Comparison of ENCODE assay signal across 8 cellular contexts in genomic region chr11:46936138-46937110, GRCh38. TPM values are rescaled to one million over a fixed set of nuclear protein-coding genes. Genes with fewer than 3 reads are reported as not detected.
A peak's percentile ranks its signal among the peaks of the same experiment; 100 is the strongest.
DNase-seq lines count a peak whose midpoint lies in the region; ATAC-seq and TF ChIP-seq lines count a peak whose summit lies in the region.

A gene with protein sequence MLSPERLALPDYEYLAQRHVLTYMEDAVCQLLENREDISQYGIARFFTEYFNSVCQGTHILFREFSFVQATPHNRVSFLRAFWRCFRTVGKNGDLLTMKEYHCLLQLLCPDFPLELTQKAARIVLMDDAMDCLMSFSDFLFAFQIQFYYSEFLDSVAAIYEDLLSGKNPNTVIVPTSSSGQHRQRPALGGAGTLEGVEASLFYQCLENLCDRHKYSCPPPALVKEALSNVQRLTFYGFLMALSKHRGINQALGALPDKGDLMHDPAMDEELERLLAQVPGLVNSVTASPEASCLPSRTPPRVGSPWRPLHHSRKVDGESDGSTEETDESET (plus strand): TSS chr11:46936761. CDS start chr11:46936806, 45 bp downstream.

- peak within 1 kb of the TSS; percentile 100 for H2AFZ ChIP-seq in GM23338

- H3K27me3 ChIP-seq in GM23338 (ENCODE audit: insufficient read depth), result no peaks in the 10 kb centered on the region

- peak within 1 kb of the TSS; percentile 76; the same call in 1 of the 2 replicates for H3K27ac Mint-ChIP-seq in GM23338
- peak within 1 kb of the TSS; percentile 87 for H3K27ac Mint-ChIP-seq in activated T-helper 2 cell treated with anti-CD3 and anti-CD28 coated beads, Interferon-gamma antibody, Interleukin-2, Interleukin-4, amounts not matched to agents 10 μg/mL and 5 μg/mL and 100 μg/mL, durations not matched to agents 14 hours and 24 hours and 36 hours
- H3K27ac Mint-ChIP-seq in naive thymus-derived CD8-positive, alpha-beta T cell, result peak within 1 kb of the TSS; percentile 89 to 98 (median 96)
- peak within 1 kb of the TSS; percentile 92 for H3K27ac Mint-ChIP-seq in stimulated activated naive B cell treated with anti-CD40 and anti-IgM and Interleukin-4, amounts not matched to agents 10 μg/mL and 1 μg/mL and 100 μg/mL, for 72 hours

- POLR2A ChIA-PET in naive thymus-derived CD8-positive, alpha-beta T cell (lab: Charles Lee), result interaction anchor here (0.6 to 1.4 kb wide), 5 partner anchors 11 to 242 kb away, joined by 3 to 5 read pairs (median 3); partner anchors contain the start of genes ARHGAP1 and ZNF408

- ATAC-seq in GM23338, result peak; percentile 98
- peak; percentile 95 to 96 for ATAC-seq in naive thymus-derived CD8-positive, alpha-beta T cell
- peak; percentile 99 for ATAC-seq in stimulated activated naive B cell treated with anti-CD40 and anti-IgM and Interleukin-4, amounts not matched to agents 10 μg/mL and 1 μg/mL and 100 μg/mL, for 72 hours (replicated peaks)

- peak within 1 kb of the TSS; percentile 84 for H3K4me3 ChIP-seq in GM23338
- H3K4me3 ChIP-seq in LNCaP clone FGC (ENCODE audit: low read depth, low read length), result peak within 1 kb of the TSS; percentile 55
- H3K4me3 ChIP-seq in fibroblast of mammary gland (ENCODE audit: control insufficient read depth, low read depth, low read length), result peak within 1 kb of the TSS; percentile 90

- DNase-seq in DMS79 treated with DMSO at 0.1 percent for 48 hours (lab: John Stamatoyannopoulos, UW), result peak; percentile 90
- peak; percentile 98 for DNase-seq in GM23338 (ENCODE audit: low spot score)
- peak; percentile 82 for DNase-seq in LNCaP clone FGC (ENCODE audit: low read depth)
- DNase-seq in RPMI8226, result peak; percentile 98
- peak; percentile 87 for DNase-seq in activated T-helper 2 cell treated with anti-CD3 and anti-CD28 coated beads, Interferon-gamma antibody, Interleukin-2, Interleukin-4, amounts not matched to agents 10 μg/mL and 5 μg/mL and 100 μg/mL, durations not matched to agents 14 hours and 24 hours and 36 hours (ENCODE audit: low spot score)
- DNase-seq in fibroblast of mammary gland (ENCODE audit: low read depth), result peak; percentile 91
- peak; percentile 83 to 97 (median 90) for DNase-seq in naive thymus-derived CD8-positive, alpha-beta T cell
- DNase-seq in stimulated activated naive B cell treated with anti-CD40 and anti-IgM and Interleukin-4, amounts not matched to agents 10 μg/mL and 1 μg/mL and 100 μg/mL, for 72 hours, result peak; percentile 88

- H3K36me3 Mint-ChIP-seq in GM23338 (ENCODE audit: low read depth), result no peaks in the 10 kb centered on the region
- H3K36me3 Mint-ChIP-seq in activated T-helper 2 cell treated with anti-CD3 and anti-CD28 coated beads, Interferon-gamma antibody, Interleukin-2, Interleukin-4, amounts not matched to agents 10 μg/mL and 5 μg/mL and 100 μg/mL, durations not matched to agents 14 hours and 24 hours and 36 hours (ENCODE audit: low read depth), result no peaks in the 10 kb centered on the region
- peaks cover 0 to 9% (median 2%) of the 10 kb centered on the region in 3 donors for H3K36me3 Mint-ChIP-seq in naive thymus-derived CD8-positive, alpha-beta T cell
- H3K36me3 Mint-ChIP-seq in stimulated activated naive B cell treated with anti-CD40 and anti-IgM and Interleukin-4, amounts not matched to agents 10 μg/mL and 1 μg/mL and 100 μg/mL, for 72 hours, result peaks cover 3 to 16% of the 10 kb centered on the region in 2 donors

- H3K4me1 ChIP-seq in GM23338 (ENCODE audit: insufficient read depth), result peaks cover 6% of the 10 kb centered on the region

- H3K4me3 Mint-ChIP-seq in GM23338, result peak within 1 kb of the TSS; percentile 92
- H3K4me3 Mint-ChIP-seq in activated T-helper 2 cell treated with anti-CD3 and anti-CD28 coated beads, Interferon-gamma antibody, Interleukin-2, Interleukin-4, amounts not matched to agents 10 μg/mL and 5 μg/mL and 100 μg/mL, durations not matched to agents 14 hours and 24 hours and 36 hours (ENCODE audit: low read depth), result peak within 1 kb of the TSS; percentile 96
- H3K4me3 Mint-ChIP-seq in naive thymus-derived CD8-positive, alpha-beta T cell, result peak within 1 kb of the TSS; percentile 86 to 99 (median 94)
- peak within 1 kb of the TSS; percentile 89 to 91 for H3K4me3 Mint-ChIP-seq in stimulated activated naive B cell treated with anti-CD40 and anti-IgM and Interleukin-4, amounts not matched to agents 10 μg/mL and 1 μg/mL and 100 μg/mL, for 72 hours

- intact Hi-C loops in activated T-helper 2 cell treated with anti-CD3 and anti-CD28 coated beads, Interferon-gamma antibody, Interleukin-2, Interleukin-4, amounts not matched to agents 10 μg/mL and 5 μg/mL and 100 μg/mL, durations not matched to agents 14 hours and 24 hours and 36 hours (cut with micrococcal nuclease), result loop anchor here (1.0 to 10.0 kb wide), 3 partner anchors 16 to 488 kb away; partner anchors contain the start of genes ARHGAP1, PSMC3 and ZNF408

- peak within 1 kb of the TSS; percentile 98 for H3K27ac ChIP-seq in GM23338 (ENCODE audit: low read depth)

- peaks cover 12% of the 10 kb centered on the region; the same call in 1 of the 2 replicates for H3F3A ChIP-seq in GM23338 (replicated peaks; ENCODE audit: low read depth)

- no peaks in the 10 kb centered on the region; the same call in 2 of the 3 replicates for H3K9me3 Mint-ChIP-seq in GM23338
- no peaks in the 10 kb centered on the region for H3K9me3 Mint-ChIP-seq in activated T-helper 2 cell treated with anti-CD3 and anti-CD28 coated beads, Interferon-gamma antibody, Interleukin-2, Interleukin-4, amounts not matched to agents 10 μg/mL and 5 μg/mL and 100 μg/mL, durations not matched to agents 14 hours and 24 hours and 36 hours
- no peaks in the 10 kb centered on the region for H3K9me3 Mint-ChIP-seq in naive thymus-derived CD8-positive, alpha-beta T cell
- peaks cover 0 to 3% of the 10 kb centered on the region in 2 donors for H3K9me3 Mint-ChIP-seq in stimulated activated naive B cell treated with anti-CD40 and anti-IgM and Interleukin-4, amounts not matched to agents 10 μg/mL and 1 μg/mL and 100 μg/mL, for 72 hours

- no peaks in the 10 kb centered on the region for H3K9me2 ChIP-seq in GM23338 (ENCODE audit: insufficient read depth)

- H3K27me3 Mint-ChIP-seq in GM23338 (ENCODE audit: insufficient read depth, low read depth, poor library complexity), result peaks cover 6% of the 10 kb centered on the region
- peaks cover 4% of the 10 kb centered on the region for H3K27me3 Mint-ChIP-seq in activated T-helper 2 cell treated with anti-CD3 and anti-CD28 coated beads, Interferon-gamma antibody, Interleukin-2, Interleukin-4, amounts not matched to agents 10 μg/mL and 5 μg/mL and 100 μg/mL, durations not matched to agents 14 hours and 24 hours and 36 hours (ENCODE audit: low read depth)
- peaks cover 0 to 7% (median 5%) of the 10 kb centered on the region in 5 donors for H3K27me3 Mint-ChIP-seq in naive thymus-derived CD8-positive, alpha-beta T cell
- peaks cover 0 to 5% of the 10 kb centered on the region in 2 donors for H3K27me3 Mint-ChIP-seq in stimulated activated naive B cell treated with anti-CD40 and anti-IgM and Interleukin-4, amounts not matched to agents 10 μg/mL and 1 μg/mL and 100 μg/mL, for 72 hours

- H3K4me1 Mint-ChIP-seq in GM23338, result peaks cover 4% of the 10 kb centered on the region; the same call in 2 of the 3 replicates
- peaks cover 18% of the 10 kb centered on the region for H3K4me1 Mint-ChIP-seq in activated T-helper 2 cell treated with anti-CD3 and anti-CD28 coated beads, Interferon-gamma antibody, Interleukin-2, Interleukin-4, amounts not matched to agents 10 μg/mL and 5 μg/mL and 100 μg/mL, durations not matched to agents 14 hours and 24 hours and 36 hours (ENCODE audit: low read depth)
- peaks cover 7 to 22% (median 18%) of the 10 kb centered on the region in 4 donors for H3K4me1 Mint-ChIP-seq in naive thymus-derived CD8-positive, alpha-beta T cell
- H3K4me1 Mint-ChIP-seq in stimulated activated naive B cell treated with anti-CD40 and anti-IgM and Interleukin-4, amounts not matched to agents 10 μg/mL and 1 μg/mL and 100 μg/mL, for 72 hours, result peaks cover 5 to 21% of the 10 kb centered on the region in 2 donors

- TF ChIP-seq CTCF in GM23338 (conservative IDR thresholded peaks at IDR 0.05; ENCODE audit: low read depth in 2 of 2) (no peak; a peak in 1 of 4 replicates), LNCaP clone FGC (IDR thresholded peaks at IDR 0.05; ENCODE audit: control insufficient read depth, extremely low read depth, insufficient read depth) (no peak), fibroblast of mammary gland (conservative IDR thresholded peaks at IDR 0.05; ENCODE audit: control insufficient read depth, insufficient read depth, low read depth, low read length) (no peak)

- 0 out of 2 replicates have a peak, but pooled peaks cover 1% of the 10 kb centered on the region for H3K36me3 ChIP-seq in GM23338 (ENCODE audit: insufficient read depth)

- peaks cover 9% of the 10 kb centered on the region; the same call in 1 of the 2 replicates for H3K79me2 ChIP-seq in GM23338 (replicated peaks; ENCODE audit: insufficient read depth)

- H3K4me2 ChIP-seq in GM23338, result peak within 1 kb of the TSS; percentile 98

- H4K20me1 ChIP-seq in GM23338 (replicated peaks; ENCODE audit: insufficient read depth), result no peaks in the 10 kb centered on the region

TF ChIP-seq in GM23338, 12 proteins besides CTCF, POLR2A, EP300 and RAD21:
- TF ChIP-seq POLR2AphosphoS5 (IDR thresholded peaks at IDR 0.05; ENCODE audit: low read depth), result peak; percentile 35; the same call in 1 of the 2 replicates
- TF ChIP-seq EZH2 (IDR thresholded peaks at IDR 0.05; ENCODE audit: low read depth, unreplicated experiment), result no peak
- peak; percentile 74 for TF ChIP-seq CREB1 (CRISPR knock-in tag; IDR thresholded peaks at IDR 0.05; ENCODE audit: low read depth)
- TF ChIP-seq ZNF331 (CRISPR knock-in tag; IDR thresholded peaks at IDR 0.05; ENCODE audit: low read depth), result no peak

RNA-seq across cellular contexts. Expression of the gene that starts here (rescaled TPM):
- total RNA-seq in GM23338 (2014; rRNA removed; shearing (Covaris generic)), result 18.5 and 42.6 TPM in 2 replicates
- polyA plus RNA-seq in GM23338 (2016; fragmentation: Nextera tagmentation; extraction: Ambion mirVana), result 22.2 and 23.5 TPM in 2 replicates
- total RNA-seq in activated T-helper 2 cell treated with anti-CD3 and anti-CD28 coated beads, Interferon-gamma antibody, Interleukin-2, Interleukin-4, amounts not matched to agents 10 μg/mL and 5 μg/mL and 100 μg/mL, durations not matched to agents 14 hours and 24 hours and 36 hours, result 17.8 and 19.0 TPM in 2 replicates
- total RNA-seq in naive thymus-derived CD8-positive, alpha-beta T cell, result 10 to 100 TPM; 13.2 to 16.1 TPM
- 10 to 100 TPM; 15.8 to 20.4 (median 20.0) TPM for polyA plus RNA-seq in naive thymus-derived CD8-positive, alpha-beta T cell

Comparison
In these comparisons a context has a peak if more than half of its experiments do, and no peak if none do; other contexts are left out.
1. Peak in every context shown above with its lines: DNase-seq, ATAC-seq, H3K4me3 ChIP-seq and H3K27ac ChIP-seq.